8 cellular contexts compared by ENCODE assay signal in genomic region chr3:177448987-177449975, GRCh38.
DNase-seq lines count a peak whose midpoint lies in the region; ATAC-seq lines count a peak whose summit lies in the region.

No MANE protein-coding gene starts in this region.

- peak; percentile 15 for DNase-seq in OCI-M1 (lab: John Stamatoyannopoulos, UW)
- peak; percentile 99 for DNase-seq in epithelial cell of prostate (ENCODE audit: low read depth, low spot score)
- DNase-seq in stimulated activated CD8-positive, alpha-beta memory T cell treated with anti-CD3 and anti-CD28 coated beads, Interleukin-4, amount 100 ng/mL, for 48 hours, result peak; percentile 28
- no peak for DNase-seq in COLO668 (lab: John Stamatoyannopoulos, UW; ENCODE audit: unreplicated experiment)
- DNase-seq in cortex of kidney (lab: John Stamatoyannopoulos, UW), result no peak
- no peak for DNase-seq in GM19240 (ENCODE audit: insufficient read length, low spot score)

- peak overlapping the region; percentile 99 for H3K27ac ChIP-seq in epithelial cell of prostate

- ATAC-seq in GM19023 (IDR thresholded peaks at IDR 0.05; ENCODE audit: unreplicated experiment) (peak; percentile 79), HG02885 (IDR thresholded peaks at IDR 0.05; ENCODE audit: poor library complexity, unreplicated experiment) (peak; percentile 97)

Comparison
In these comparisons a context has a peak if more than half of its experiments do, and no peak if none do; other contexts are left out.
1. DNase-seq: peak in OCI-M1 (single experiment), epithelial cell of prostate (single experiment) and stimulated activated CD8-positive, alpha-beta memory T cell treated with anti-CD3 and anti-CD28 coated beads, Interleukin-4, amount 100 ng/mL, for 48 hours (single experiment); none in COLO668 (single experiment), cortex of kidney (single experiment) and GM19240 (single experiment).